Comparison of ENCODE assay signal across 8 cellular contexts in the genomic region with DNA sequence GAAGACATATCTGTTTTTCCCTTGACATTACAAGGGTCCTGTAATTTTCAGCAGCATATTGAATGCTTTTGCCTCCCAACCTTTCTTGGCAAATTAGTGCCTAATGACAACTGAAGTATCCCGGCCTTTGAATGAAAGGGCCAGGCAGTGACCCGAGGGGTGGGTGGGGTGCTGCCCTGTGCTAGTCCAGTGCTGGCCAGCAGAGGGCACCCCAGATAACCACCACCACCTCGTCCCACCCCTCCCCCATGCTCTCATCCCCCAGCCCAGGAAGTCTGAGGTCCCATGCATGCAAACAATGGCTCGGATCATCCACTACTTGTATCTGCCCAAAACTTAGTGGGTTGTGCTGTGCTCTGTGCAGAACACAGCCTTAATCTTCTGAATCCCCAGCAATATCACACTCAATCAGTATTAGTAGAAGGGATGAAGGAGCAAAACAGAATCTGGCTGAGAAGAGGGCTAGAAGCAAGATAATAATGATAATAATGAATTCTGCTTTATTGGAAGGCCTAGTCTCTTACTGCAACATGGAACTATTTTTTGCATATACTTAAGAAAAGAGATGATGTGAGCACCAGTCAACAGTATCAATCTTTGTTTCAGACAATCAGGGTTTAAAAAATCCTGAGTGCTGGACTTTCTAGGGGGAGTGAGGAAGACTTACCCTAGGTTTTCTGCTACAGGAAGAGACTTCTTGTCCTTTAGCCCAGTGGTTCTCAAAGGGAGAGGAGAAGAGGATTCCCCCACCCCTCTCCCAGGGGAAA. TPM values are rescaled to one million over a fixed set of nuclear protein-coding genes. Genes with fewer than 3 reads are reported as not detected.
A peak's percentile ranks its signal among the peaks of the same experiment; 100 is the strongest.
DNase-seq lines count a peak whose midpoint lies in the region; ATAC-seq and TF ChIP-seq lines count a peak whose summit lies in the region.

No MANE protein-coding gene starts in this region.

- H3K36me3 Mint-ChIP-seq in activated T-cell treated with anti-CD3 and anti-CD28 coated beads, Interleukin-2, amount 50 U/mL, for 4 hours (ENCODE audit: insufficient read depth) = no peaks in the 10 kb centered on the region
- no peaks in the 10 kb centered on the region for H3K36me3 Mint-ChIP-seq in neural progenitor cell

- H3K36me3 ChIP-seq in OCI-LY1 (ENCODE audit: insufficient read depth, low read length) = no peaks in the 10 kb centered on the region
- H3K36me3 ChIP-seq in fibroblast of lung (ENCODE audit: control insufficient read depth, insufficient read depth, low read length) = no peaks in the 10 kb centered on the region
- no peaks in the 10 kb centered on the region for H3K36me3 ChIP-seq in neural progenitor cell
- H3K36me3 ChIP-seq in transverse colon = no peaks in the 10 kb centered on the region

- H3K27ac ChIP-seq in OCI-LY1 (ENCODE audit: low read depth, low read length, poor library complexity, severe bottlenecking) (no peak overlapping the region), fibroblast of lung (ENCODE audit: insufficient read depth, low read length) (no peak overlapping the region), neural progenitor cell (no peak overlapping the region), transverse colon (no peak overlapping the region)

- H3K27me3 Mint-ChIP-seq in activated T-cell treated with anti-CD3 and anti-CD28 coated beads, Interleukin-2, amount 50 U/mL, for 4 hours (ENCODE audit: low read depth) = peaks cover 32% of the 10 kb centered on the region
- H3K27me3 Mint-ChIP-seq in neural progenitor cell (ENCODE audit: insufficient read depth, low read depth) = peaks cover 30% of the 10 kb centered on the region

- H3K27ac Mint-ChIP-seq in neural progenitor cell = peak overlapping the region; percentile 81

- DNase-seq in NCI-H1417 (lab: John Stamatoyannopoulos, UW) = peak; percentile 17 to 51 (median 18)
- no peak for DNase-seq in NCI-H1417 treated with DMSO at 0.1 percent for 48 hours (lab: John Stamatoyannopoulos, UW)
- peak; percentile 49 for DNase-seq in activated T-cell treated with anti-CD3 and anti-CD28 coated beads, Interleukin-2, amount 50 U/mL, for 4 hours
- DNase-seq in fibroblast of lung (ENCODE audit: low read depth in 2 of 2) = peak in 1 of 2 donors; percentile 27
- DNase-seq in neural progenitor cell (ENCODE audit: low spot score) = peak; percentile 88
- DNase-seq in transverse colon = peak; percentile 72

- intact Hi-C loops in transverse colon (cut with DNase I; ENCODE audit: low total_unique reads) = no loop called here

- in situ Hi-C loops in transverse colon (cut with MboI; ENCODE audit: low pct_ligation_motif_present in 1 of 4, low pct_unique_long_range_greater_than_20kb in 1 of 4, low sequenced_read_pairs in 3 of 4) = loop anchor here in 1 of 4 donors (25.0 kb wide), 1 partner anchor 303 kb away; no protein-coding TSS in a partner anchor

- TF ChIP-seq EP300 in transverse colon (IDR thresholded peaks at IDR 0.05; ENCODE audit: low read depth) = no peak

- no peaks in the 10 kb centered on the region for H3K27me3 ChIP-seq in OCI-LY1 (ENCODE audit: insufficient read depth, low read length)
- H3K27me3 ChIP-seq in fibroblast of lung (ENCODE audit: control insufficient read depth, insufficient read depth, low read length) = peaks cover 24% of the 10 kb centered on the region
- peaks cover 36% of the 10 kb centered on the region for H3K27me3 ChIP-seq in neural progenitor cell
- peaks cover 31% of the 10 kb centered on the region for H3K27me3 ChIP-seq in transverse colon

- H3K4me1 ChIP-seq in OCI-LY1 (ENCODE audit: insufficient read depth, low read length, severe bottlenecking) (peaks cover 3% of the 10 kb centered on the region), fibroblast of lung (ENCODE audit: control insufficient read depth, extremely low read depth, insufficient read depth, low read length) (no peaks in the 10 kb centered on the region), neural progenitor cell (peaks cover 9% of the 10 kb centered on the region), transverse colon (peaks cover 0 to 15% (median 11%) of the 10 kb centered on the region in 4 donors)

- no peak overlapping the region for H3K4me2 ChIP-seq in OCI-LY1 (ENCODE audit: low read length)
- no peak overlapping the region for H3K4me2 ChIP-seq in fibroblast of lung (ENCODE audit: extremely low read depth, insufficient read depth, low read length)
- no peak overlapping the region for H3K4me2 ChIP-seq in neural progenitor cell

- H4K20me1 ChIP-seq in OCI-LY1 (ENCODE audit: insufficient read depth, low read length) (no peaks in the 10 kb centered on the region), fibroblast of lung (ENCODE audit: control insufficient read depth, extremely low read depth, insufficient read depth, low read length) (no peaks in the 10 kb centered on the region), neural progenitor cell (ENCODE audit: low read depth) (no peaks in the 10 kb centered on the region)

- peak; percentile 34 for ATAC-seq in HG02943 (IDR thresholded peaks at IDR 0.05; ENCODE audit: low read depth, unreplicated experiment)
- ATAC-seq in activated T-cell treated with anti-CD3 and anti-CD28 coated beads, Interleukin-2, amount 50 U/mL, for 4 hours = peak; percentile 66 to 72

- H3K9ac ChIP-seq in OCI-LY1 (ENCODE audit: low read length) (no peak overlapping the region), fibroblast of lung (ENCODE audit: insufficient read depth, low read length) (no peak overlapping the region), neural progenitor cell (no peak overlapping the region)

- H3K4me3 ChIP-seq in OCI-LY1 (ENCODE audit: low read depth, low read length, poor library complexity, severe bottlenecking) = no peak overlapping the region
- H3K4me3 ChIP-seq in fibroblast of lung (replicated peaks in 1 of 4; ENCODE audit: control extremely low read depth in 1 of 4, insufficient read depth in 1 of 4, low read depth in 3 of 4, low read length in 4 of 4) = no peak overlapping the region
- H3K4me3 ChIP-seq in neural progenitor cell = no peak overlapping the region
- no peak overlapping the region for H3K4me3 ChIP-seq in transverse colon

- H3K4me1 Mint-ChIP-seq in activated T-cell treated with anti-CD3 and anti-CD28 coated beads, Interleukin-2, amount 50 U/mL, for 4 hours (ENCODE audit: low read depth) = peaks cover 32% of the 10 kb centered on the region
- H3K4me1 Mint-ChIP-seq in neural progenitor cell = peaks cover 45% of the 10 kb centered on the region

- whole genome bisulfite sequencing in transverse colon (ENCODE audit: low coverage in 1 of 2), 2 donors = 0 to 10% methylated on average over 2 to 4 of the region's 4 CpGs

- no peaks in the 10 kb centered on the region for H3K9me2 ChIP-seq in OCI-LY1 (ENCODE audit: low read depth, low read length)

- TF ChIP-seq POLR2A in transverse colon (IDR thresholded peaks at IDR 0.05) = no peak

- H2AFZ ChIP-seq in OCI-LY1 (ENCODE audit: low read length) = no peak overlapping the region
- H2AFZ ChIP-seq in fibroblast of lung (ENCODE audit: low read length) = no peak overlapping the region
- peak overlapping the region; percentile 88 for H2AFZ ChIP-seq in neural progenitor cell (replicated peaks)

- TF ChIP-seq CTCF in OCI-LY1 (IDR thresholded peaks at IDR 0.05; ENCODE audit: low read length) (peak; percentile 85), fibroblast of lung (conservative IDR thresholded peaks at IDR 0.05 in 1 of 2, IDR thresholded peaks at IDR 0.05 in 1 of 2; ENCODE audit: low read depth in 1 of 2, low read length in 2 of 2) (peak; percentile 55 to 74), neural progenitor cell (IDR thresholded peaks at IDR 0.05) (peak; percentile 90), transverse colon (IDR thresholded peaks at IDR 0.05) (peak; percentile 67 to 87 (median 78))

- H3K79me2 ChIP-seq in OCI-LY1 (ENCODE audit: insufficient read depth, low read length) = no peaks in the 10 kb centered on the region
- H3K79me2 ChIP-seq in fibroblast of lung (ENCODE audit: control insufficient read depth, insufficient read depth, low read length) = no peaks in the 10 kb centered on the region
- H3K79me2 ChIP-seq in neural progenitor cell (ENCODE audit: low read depth) = no peaks in the 10 kb centered on the region

- H3K4me3 Mint-ChIP-seq in activated T-cell treated with anti-CD3 and anti-CD28 coated beads, Interleukin-2, amount 50 U/mL, for 4 hours = no peak overlapping the region
- H3K4me3 Mint-ChIP-seq in neural progenitor cell = no peak overlapping the region

- H3K9me3 Mint-ChIP-seq in activated T-cell treated with anti-CD3 and anti-CD28 coated beads, Interleukin-2, amount 50 U/mL, for 4 hours = no peaks in the 10 kb centered on the region
- H3K9me3 Mint-ChIP-seq in neural progenitor cell = no peaks in the 10 kb centered on the region

- H3F3A ChIP-seq in OCI-LY1 (ENCODE audit: insufficient read depth, low read length) = no peaks in the 10 kb centered on the region
- peaks cover 16% of the 10 kb centered on the region for H3F3A ChIP-seq in neural progenitor cell (ENCODE audit: low read depth)

- H3K9me3 ChIP-seq in OCI-LY1 (ENCODE audit: low read length) (no peaks in the 10 kb centered on the region), fibroblast of lung (ENCODE audit: control insufficient read depth, insufficient read depth, low read depth, low read length) (no peaks in the 10 kb centered on the region), neural progenitor cell (ENCODE audit: low read depth) (no peaks in the 10 kb centered on the region), transverse colon (no peaks in the 10 kb centered on the region)

RNA-seq across cellular contexts. Expression of a gene that starts 3.8 kb away (rescaled TPM):
- total RNA-seq in activated T-cell treated with anti-CD3 and anti-CD28 coated beads, Interleukin-2, amount 50 U/mL, for 4 hours = under 1 TPM in 1 of 3 donors, not detected in 2; 0.05 TPM
- not detected in 2 replicates for total RNA-seq in fibroblast of lung
- not detected in 2 replicates for polyA plus RNA-seq in fibroblast of lung
- not detected in 2 replicates for polyA plus RNA-seq in fibroblast of lung (2012)
- polyA minus RNA-seq in fibroblast of lung (ENCODE audit: low replicate concordance) = not detected in 2 replicates
- 0.28 TPM in 1 of 2 replicates, not detected in the other for total RNA-seq in neural progenitor cell (ENCODE audit: low replicate concordance)
- under 1 TPM in 1 of 4 donors, not detected in 3; 0.14 TPM for total RNA-seq in transverse colon
